Comparison of ENCODE assay signal across 2 cellular contexts in genomic region chr3:39101022-39101689, GRCh38.
TF ChIP-seq lines count a peak whose summit lies in the region.

No MANE protein-coding gene starts in this region.

TF ChIP-seq in Ishikawa, 13 proteins besides CTCF, POLR2A, EP300 and RAD21 (continued from another document):
- TF ChIP-seq TCF12 (IDR thresholded peaks at IDR 0.05; ENCODE audit: low read depth) (no peak), TAF1 (IDR thresholded peaks at IDR 0.05; ENCODE audit: low read depth) (no peak), CREB1 (IDR thresholded peaks at IDR 0.05; ENCODE audit: low read depth) (no peak), FOXM1 (IDR thresholded peaks at IDR 0.05; ENCODE audit: borderline replicate concordance, low read depth) (no peak)
- TF ChIP-seq, protein P1, sequence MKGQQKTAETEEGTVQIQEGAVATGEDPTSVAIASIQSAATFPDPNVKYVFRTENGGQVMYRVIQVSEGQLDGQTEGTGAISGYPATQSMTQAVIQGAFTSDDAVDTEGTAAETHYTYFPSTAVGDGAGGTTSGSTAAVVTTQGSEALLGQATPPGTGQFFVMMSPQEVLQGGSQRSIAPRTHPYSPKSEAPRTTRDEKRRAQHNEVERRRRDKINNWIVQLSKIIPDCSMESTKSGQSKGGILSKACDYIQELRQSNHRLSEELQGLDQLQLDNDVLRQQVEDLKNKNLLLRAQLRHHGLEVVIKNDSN (IDR thresholded peaks at IDR 0.05): no peak

TF ChIP-seq in WTC11, 78 proteins besides CTCF, POLR2A, EP300 and RAD21 (continued from another document):
- TF ChIP-seq HMGXB4 (CRISPR knock-in tag; IDR thresholded peaks at IDR 0.05): no peak
- TF ChIP-seq, protein P2, sequence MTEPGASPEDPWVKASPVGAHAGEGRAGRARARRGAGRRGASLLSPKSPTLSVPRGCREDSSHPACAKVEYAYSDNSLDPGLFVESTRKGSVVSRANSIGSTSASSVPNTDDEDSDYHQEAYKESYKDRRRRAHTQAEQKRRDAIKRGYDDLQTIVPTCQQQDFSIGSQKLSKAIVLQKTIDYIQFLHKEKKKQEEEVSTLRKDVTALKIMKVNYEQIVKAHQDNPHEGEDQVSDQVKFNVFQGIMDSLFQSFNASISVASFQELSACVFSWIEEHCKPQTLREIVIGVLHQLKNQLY (CRISPR knock-in tag; IDR thresholded peaks at IDR 0.05): no peak
- TF ChIP-seq MYBL2 (CRISPR knock-in tag; IDR thresholded peaks at IDR 0.05): no peak
